ENCODE assay signal across 35 cellular contexts in genomic region chr5:102388235-102388634, GRCh38.
"Had no signal": no experiment of that assay in that cellular context is flagged by ENCODE, and none has a peak within 500 bp of the region (broad histone marks: within the 10 kb centered on the region; RNA-seq: fewer than 3 reads in every experiment).

No MANE protein-coding gene starts in this region.

- H3K9me3 ChIP-seq: adrenal gland, body of pancreas had no signal

- H3K27ac ChIP-seq: adrenal gland, body of pancreas, brain microvascular endothelial cell, breast epithelium, WERI-Rb-1 had no signal

- ATAC-seq: activated CD4-positive, alpha-beta T cell treated with anti-CD3 and anti-CD28 coated beads for 36 hours; activated CD4-positive, CD25-positive, alpha-beta regulatory T cell treated with anti-CD3 and anti-CD28 coated beads, Interleukin-2, amount 50 U/mL, for 24 hours; activated CD8-positive, alpha-beta memory T cell treated with anti-CD3 and anti-CD28 coated beads, Interleukin-2, amount 10 ng/mL, durations not matched to agents 7 days and 5 days; activated CD8-positive, alpha-beta T cell treated with anti-CD3 and anti-CD28 coated beads, Interleukin-2, amount 10 ng/mL, durations not matched to agents 7 days and 5 days; activated naive CD4-positive, alpha-beta T cell treated with anti-CD3 and anti-CD28 coated beads, Interleukin-2, amount 50 U/mL, for 72 hours; activated T-cell treated with anti-CD3 and anti-CD28 coated beads, Interleukin-2, amount 50 U/mL, for 72 hours; activated T-helper 17 cell treated with anti-CD3 and anti-CD28 coated beads, Interleukin-2, amount 50 U/mL, for 72 hours; body of pancreas; WTC11 had no signal

- H3K4me1 ChIP-seq: adrenal gland, body of pancreas, breast epithelium had no signal

- H3K27me3 ChIP-seq: adrenal gland, body of pancreas, brain microvascular endothelial cell, breast epithelium had no signal

- H3K36me3 ChIP-seq: adrenal gland, brain microvascular endothelial cell, breast epithelium, WERI-Rb-1 had no signal

- FAIRE-seq: astrocyte had no signal

- H3K4me3 ChIP-seq: adrenal gland, body of pancreas, breast epithelium had no signal

- DNase-seq: activated CD4-positive, alpha-beta memory T cell treated with anti-CD3 and anti-CD28 coated beads, Interleukin-2, amount 10 ng/mL, durations not matched to agents 7 days and 5 days; activated CD4-positive, alpha-beta T cell treated with anti-CD3 and anti-CD28 coated beads for 1 hour; activated CD4-positive, alpha-beta T cell treated with anti-CD3 and anti-CD28 coated beads for 36 hours; activated CD4-positive, alpha-beta T cell treated with anti-CD3 and anti-CD28 coated beads for 48 hours; activated CD4-positive, alpha-beta T cell treated with anti-CD3 and anti-CD28 coated beads, Interleukin-2, amount 10 ng/mL, durations not matched to agents 7 days and 5 days; activated CD4-positive, alpha-beta T cell treated with anti-CD3 and anti-CD28 coated beads, Interleukin-2, amount 50 U/mL, for 48 hours; activated CD4-positive, CD25-positive, alpha-beta regulatory T cell; activated CD8-positive, alpha-beta memory T cell treated with anti-CD3 and anti-CD28 coated beads for 24 hours; activated CD8-positive, alpha-beta memory T cell treated with anti-CD3 and anti-CD28 coated beads, Interleukin-2, amount 10 ng/mL, durations not matched to agents 7 days and 5 days; activated CD8-positive, alpha-beta memory T cell treated with anti-CD3 and anti-CD28 coated beads, Interleukin-2, amount 50 U/mL, for 48 hours; activated CD8-positive, alpha-beta T cell treated with anti-CD3 and anti-CD28 coated beads, Interleukin-2, amount 10 ng/mL, durations not matched to agents 7 days and 5 days; activated effector memory CD4-positive, alpha-beta T cell treated with anti-CD3 and anti-CD28 coated beads, Interleukin-2, amount 50 U/mL, for 16 hours; activated gamma-delta T cell treated with Interleukin-2 at 50 U/mL for 16 hours; activated naive CD4-positive, alpha-beta T cell; activated naive CD4-positive, alpha-beta T cell treated with anti-CD3 and anti-CD28 coated beads for 36 hours; activated naive CD4-positive, alpha-beta T cell treated with anti-CD3 and anti-CD28 coated beads, Interleukin-2, amount 50 U/mL, for 16 hours; activated naive CD8-positive, alpha-beta T cell treated with anti-CD3 and anti-CD28 coated beads for 36 hours; activated T-cell treated with anti-CD3 and anti-CD28 coated beads, Interleukin-2, amount 50 U/mL, for 24 hours; activated T-cell treated with anti-CD3 and anti-CD28 coated beads, Interleukin-2, amount 50 U/mL, for 72 hours; adrenal gland; amniotic stem cell; aorta; body of pancreas; brain microvascular endothelial cell; central memory CD4-positive, alpha-beta T cell; T-helper 1 cell; T-helper 2 cell; T-helper 9 cell; WERI-Rb-1 had no signal
